In genomic region chr20:50790651-50791277, GRCh38 we compare ENCODE assay signal across 8 cellular contexts. TPM values are rescaled to one million over a fixed set of nuclear protein-coding genes. Genes with fewer than 3 reads are reported as not detected.
DNase-seq lines count a peak whose midpoint lies in the region; ATAC-seq and TF ChIP-seq lines count a peak whose summit lies in the region.

No MANE protein-coding gene starts in this region.

- H3K27me3 ChIP-seq in DOHH2 (ENCODE audit: control insufficient read depth, low read length) (no peaks in the 10 kb centered on the region), gastroesophageal sphincter (no peaks in the 10 kb centered on the region), osteoblast (ENCODE audit: insufficient read depth, low read length) (no peaks in the 10 kb centered on the region)

- 21 to 80% methylated on average over 1 to 3 of the region's 23 CpGs for WGBS in gastroesophageal sphincter (ENCODE audit: low coverage in 1 of 2), 2 donors

- peaks cover 20% of the 10 kb centered on the region for H3F3A ChIP-seq in DOHH2 (ENCODE audit: control insufficient read depth, insufficient read depth)

- no peaks in the 10 kb centered on the region for H3K9me2 ChIP-seq in DOHH2 (replicated peaks; ENCODE audit: control insufficient read depth, low read length)

- peak; percentile 46 for DNase-seq in KG1 (lab: John Stamatoyannopoulos, UW)
- DNase-seq in SHP77 treated with DMSO at 0.1 percent for 48 hours (lab: John Stamatoyannopoulos, UW), result peak; percentile 36
- peak; percentile 84 for DNase-seq in activated naive CD4-positive, alpha-beta T cell treated with Interleukin-2 at 50 U/mL for 16 hours
- DNase-seq in osteoblast (ENCODE audit: insufficient read length, low spot score, missing footprints), result peak; percentile 98

- peak overlapping the region; percentile 36 for H3K4me3 ChIP-seq in DOHH2 (ENCODE audit: low read length)
- H3K4me3 ChIP-seq in gastroesophageal sphincter, result peak overlapping the region in 1 of 2 donors; percentile 33
- H3K4me3 ChIP-seq in osteoblast (ENCODE audit: insufficient read depth, low read length), result peak overlapping the region; percentile 57

- TF ChIP-seq CTCF in DOHH2 (IDR thresholded peaks at IDR 0.05; ENCODE audit: low read depth, low read length, poor library complexity, severe bottlenecking) (peak; percentile 77), gastroesophageal sphincter (IDR thresholded peaks at IDR 0.05) (peak; percentile 18 to 90 (median 74)), osteoblast (IDR thresholded peaks at IDR 0.05; ENCODE audit: extremely low read depth, low read depth, low read length) (peak; percentile 79)

- ATAC-seq in GM21619 (IDR thresholded peaks at IDR 0.05; ENCODE audit: unreplicated experiment), result peak; percentile 55
- peak; percentile 91 for ATAC-seq in gastroesophageal sphincter

- peak in 1 of 2 donors; percentile 18 for TF ChIP-seq POLR2A in gastroesophageal sphincter (IDR thresholded peaks at IDR 0.05)

- no peak for TF ChIP-seq EP300 in gastroesophageal sphincter (IDR thresholded peaks at IDR 0.05)

- H3K79me2 ChIP-seq in DOHH2 (ENCODE audit: control insufficient read depth, low read length) (peaks cover 10% of the 10 kb centered on the region), osteoblast (ENCODE audit: insufficient read depth, low read length) (peaks cover 1% of the 10 kb centered on the region)

- H3K4me2 ChIP-seq in DOHH2 (ENCODE audit: low read length) (peak overlapping the region; percentile 59), osteoblast (ENCODE audit: insufficient read depth, low read length) (peak overlapping the region; percentile 72)

- peaks cover 47% of the 10 kb centered on the region for H3K4me1 ChIP-seq in DOHH2 (ENCODE audit: control insufficient read depth, low read length)
- peaks cover 0 to 48% (median 14%) of the 10 kb centered on the region in 3 donors for H3K4me1 ChIP-seq in gastroesophageal sphincter
- H3K4me1 ChIP-seq in osteoblast (ENCODE audit: insufficient read depth, low read length), result peaks cover 25% of the 10 kb centered on the region

- H4K20me1 ChIP-seq in DOHH2 (ENCODE audit: control insufficient read depth, insufficient read depth, low read depth, low read length), result no peaks in the 10 kb centered on the region
- no peaks in the 10 kb centered on the region for H4K20me1 ChIP-seq in osteoblast (ENCODE audit: insufficient read depth, low read length)

- H3K9me3 ChIP-seq in DOHH2 (ENCODE audit: control insufficient read depth, insufficient read depth, low read length) (no peaks in the 10 kb centered on the region), gastroesophageal sphincter (no peaks in the 10 kb centered on the region), osteoblast (ENCODE audit: low read depth, low read length) (no peaks in the 10 kb centered on the region)

- H3K27ac ChIP-seq in DOHH2 (ENCODE audit: low read depth, low read length) (peak overlapping the region; percentile 33), gastroesophageal sphincter (peak overlapping the region; percentile 14 to 84 (median 78)), osteoblast (ENCODE audit: low read depth, low read length) (peak overlapping the region; percentile 97), temporal lobe (ENCODE audit: low read depth, low read length) (peak overlapping the region; percentile 57)

- H2AFZ ChIP-seq in osteoblast (ENCODE audit: low read length), result peak overlapping the region; percentile 91

- H3K36me3 ChIP-seq in DOHH2 (ENCODE audit: control insufficient read depth, low read length), result peaks cover 9% of the 10 kb centered on the region
- H3K36me3 ChIP-seq in gastroesophageal sphincter, result no peaks in the 10 kb centered on the region
- no peaks in the 10 kb centered on the region for H3K36me3 ChIP-seq in osteoblast (ENCODE audit: insufficient read depth, low read length)

RNA-seq across cellular contexts. Expression of gene BCAS4, which starts 4.1 kb away (rescaled TPM):
- 10 to 100 TPM in 1 of 4 donors, 1 to 10 TPM in 3; 4.4 to 18.7 (median 4.7) TPM for total RNA-seq in gastroesophageal sphincter
- 2.4 and 2.9 TPM in 2 replicates for total RNA-seq in osteoblast
- total RNA-seq in temporal lobe, result 10.1 TPM

RNA-seq across cellular contexts. Expression of gene PARD6B, which starts 59.4 kb away (rescaled TPM):
- total RNA-seq in gastroesophageal sphincter (1 to 10 TPM; 2.4 to 3.8 (median 2.8) TPM), osteoblast (0.72 and 0.88 TPM in 2 replicates), temporal lobe (7.1 TPM)

Comparison
In these comparisons a context has a peak if more than half of its experiments do, and no peak if none do; other contexts are left out.
1. H3K27ac ChIP-seq: peak in every context shown above with its lines; median percentile 97 in osteoblast; 78 in gastroesophageal sphincter; 57 in temporal lobe; 33 in DOHH2.
2. DNase-seq: peak in every context shown above with its lines; median percentile 98 in osteoblast; 84 in activated naive CD4-positive, alpha-beta T cell treated with Interleukin-2 at 50 U/mL for 16 hours; 46 in KG1; 36 in SHP77 treated with DMSO at 0.1 percent for 48 hours.